In the genomic region with DNA sequence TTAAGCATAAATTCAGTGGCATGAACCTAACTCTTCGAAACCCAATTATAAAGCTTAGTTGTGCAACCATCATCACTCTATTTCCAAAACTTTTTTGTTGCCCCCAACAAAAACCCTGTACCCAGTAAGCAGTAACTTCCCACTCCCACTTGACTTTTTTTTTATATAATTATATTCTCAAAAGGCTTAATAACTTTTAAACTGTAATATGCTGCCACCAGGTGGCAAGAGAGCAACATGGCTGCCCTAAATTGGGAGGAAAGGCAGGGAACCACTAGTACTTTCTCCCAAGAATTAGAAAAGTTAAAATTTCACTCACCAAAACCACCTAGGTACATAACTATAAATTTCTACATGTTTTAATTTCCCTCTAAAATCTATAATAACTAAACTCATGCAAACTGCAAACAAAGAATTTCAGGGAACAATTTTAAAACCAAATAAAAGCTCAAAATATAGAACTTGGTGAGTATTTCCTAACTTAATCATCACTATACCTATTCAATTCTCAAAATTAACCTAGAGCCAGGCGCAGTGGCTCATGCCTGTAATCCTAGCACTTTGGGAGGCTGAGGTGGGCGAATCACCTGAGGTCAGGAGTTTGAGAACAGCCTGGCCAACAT, we compare ENCODE assay signal across 7 cellular contexts. TPM values are rescaled to one million over a fixed set of nuclear protein-coding genes. Genes with fewer than 3 reads are reported as not detected.
DNase-seq lines count a peak whose midpoint lies in the region; ATAC-seq and TF ChIP-seq lines count a peak whose summit lies in the region.

No MANE protein-coding gene starts in this region.

- H3K4me3 ChIP-seq in OCI-LY3 (ENCODE audit: low read length) = no peak overlapping the region

- H2AFZ ChIP-seq in OCI-LY3 (ENCODE audit: low read depth, low read length) = no peak overlapping the region

- no peaks in the 10 kb centered on the region for H3K9me3 ChIP-seq in OCI-LY3 (ENCODE audit: insufficient read depth, low read length)

- H3K27me3 ChIP-seq in OCI-LY3 (ENCODE audit: low read depth, low read length) = no peaks in the 10 kb centered on the region

- H3K79me2 ChIP-seq in OCI-LY3 (ENCODE audit: low read length) = peaks cover 27% of the 10 kb centered on the region

- DNase-seq in DMS53 treated with DMSO at 0.1 percent for 48 hours (lab: John Stamatoyannopoulos, UW; ENCODE audit: unreplicated experiment) (peak; percentile 29), HK-2 (ENCODE audit: unreplicated experiment) (peak; percentile 3), dermis blood vessel endothelial cell (peak; percentile 68), middle frontal gyrus (ENCODE audit: extremely low spot score, low spot score) (peak; percentile 51)

- H3K36me3 ChIP-seq in OCI-LY3 (replicated peaks; ENCODE audit: low read depth, low read length) = no peaks in the 10 kb centered on the region

- H3K9ac ChIP-seq in OCI-LY3 (ENCODE audit: low read length) = no peak overlapping the region

- no peak overlapping the region for H3K27ac ChIP-seq in OCI-LY3 (ENCODE audit: low read length)

- no peak for ATAC-seq in GM19452 (IDR thresholded peaks at IDR 0.05; ENCODE audit: unreplicated experiment)
- no peak for ATAC-seq in GM18868 (IDR thresholded peaks at IDR 0.05; ENCODE audit: unreplicated experiment)

- H3K4me1 ChIP-seq in OCI-LY3 (ENCODE audit: low read length) = no peaks in the 10 kb centered on the region

- peaks cover 29% of the 10 kb centered on the region for H4K20me1 ChIP-seq in OCI-LY3 (ENCODE audit: insufficient read depth, low read length)

- peak; percentile 61 for TF ChIP-seq CTCF in OCI-LY3 (IDR thresholded peaks at IDR 0.05; ENCODE audit: low read depth, low read length)

- no peak overlapping the region for H3K4me2 ChIP-seq in OCI-LY3 (ENCODE audit: low read length)

RNA-seq across cellular contexts. Expression of gene RNF38, which starts 50.2 kb away (rescaled TPM):
- total RNA-seq in dermis blood vessel endothelial cell = 23.0 and 43.9 TPM in 2 replicates

Comparison
In these comparisons a context has a peak if more than half of its experiments do, and no peak if none do; other contexts are left out.
1. DNase-seq: peak in every context shown above with its lines; median percentile 68 in dermis blood vessel endothelial cell; 51 in middle frontal gyrus; 29 in DMS53 treated with DMSO at 0.1 percent for 48 hours; 3 in HK-2.